In the genomic region with DNA sequence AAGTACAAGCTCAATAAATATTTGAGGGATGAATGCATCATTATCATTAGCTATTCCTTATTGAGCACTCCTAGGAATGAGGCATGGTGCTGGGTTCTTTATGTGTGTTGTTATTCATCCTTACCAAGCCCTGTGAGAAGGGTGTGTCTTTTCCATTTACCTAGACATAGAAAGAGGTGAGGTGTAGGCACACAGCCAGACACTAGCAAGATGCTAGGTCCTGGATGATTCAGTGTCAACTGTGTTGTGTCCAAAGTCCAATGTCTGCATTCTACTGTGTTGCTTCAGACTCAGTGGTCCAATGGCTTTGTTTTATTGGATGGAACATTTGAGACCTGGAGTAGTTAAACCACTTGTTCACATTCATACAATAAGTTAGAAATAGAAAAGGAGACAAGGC, we compare ENCODE assay signal across 5 cellular contexts.
"Had no signal": no experiment of that assay in that cellular context is flagged by ENCODE, and none has a peak within 500 bp of the region (broad histone marks: within the 10 kb centered on the region; RNA-seq: fewer than 3 reads in every experiment).

No MANE protein-coding gene starts in this region.

- H3K27me3 Mint-ChIP-seq: activated CD4-positive, alpha-beta memory T cell treated with anti-CD3 and anti-CD28 coated beads, Interleukin-2, amount 10 ng/mL, durations not matched to agents 7 days and 5 days had no signal

- H3K27me3 ChIP-seq: cardiac muscle cell had no signal

- H3K36me3 Mint-ChIP-seq: activated naive CD8-positive, alpha-beta T cell treated with anti-CD3 and anti-CD28 coated beads for 36 hours had no signal

- H3K4me1 Mint-ChIP-seq: activated CD4-positive, alpha-beta memory T cell treated with anti-CD3 and anti-CD28 coated beads, Interleukin-2, amount 10 ng/mL, durations not matched to agents 7 days and 5 days; activated CD4-positive, alpha-beta T cell treated with anti-CD3 and anti-CD28 coated beads for 36 hours; activated naive CD8-positive, alpha-beta T cell treated with anti-CD3 and anti-CD28 coated beads for 36 hours had no signal

- H3K27ac Mint-ChIP-seq: activated CD4-positive, alpha-beta memory T cell treated with anti-CD3 and anti-CD28 coated beads, Interleukin-2, amount 10 ng/mL, durations not matched to agents 7 days and 5 days; activated CD4-positive, alpha-beta T cell treated with anti-CD3 and anti-CD28 coated beads for 36 hours; activated naive CD8-positive, alpha-beta T cell treated with anti-CD3 and anti-CD28 coated beads for 36 hours; activated T-cell treated with anti-CD3 and anti-CD28 coated beads, Interleukin-2, amount 50 U/mL, for 72 hours had no signal

- H3K27ac ChIP-seq: cardiac muscle cell had no signal

- H3K4me3 Mint-ChIP-seq: activated CD4-positive, alpha-beta memory T cell treated with anti-CD3 and anti-CD28 coated beads, Interleukin-2, amount 10 ng/mL, durations not matched to agents 7 days and 5 days; activated CD4-positive, alpha-beta T cell treated with anti-CD3 and anti-CD28 coated beads for 36 hours; activated naive CD8-positive, alpha-beta T cell treated with anti-CD3 and anti-CD28 coated beads for 36 hours; activated T-cell treated with anti-CD3 and anti-CD28 coated beads, Interleukin-2, amount 50 U/mL, for 72 hours had no signal

- H3K4me3 ChIP-seq: cardiac muscle cell had no signal

- H3K36me3 ChIP-seq: cardiac muscle cell had no signal
